Comparison of ENCODE assay signal across 35 cellular contexts in the genomic region with DNA sequence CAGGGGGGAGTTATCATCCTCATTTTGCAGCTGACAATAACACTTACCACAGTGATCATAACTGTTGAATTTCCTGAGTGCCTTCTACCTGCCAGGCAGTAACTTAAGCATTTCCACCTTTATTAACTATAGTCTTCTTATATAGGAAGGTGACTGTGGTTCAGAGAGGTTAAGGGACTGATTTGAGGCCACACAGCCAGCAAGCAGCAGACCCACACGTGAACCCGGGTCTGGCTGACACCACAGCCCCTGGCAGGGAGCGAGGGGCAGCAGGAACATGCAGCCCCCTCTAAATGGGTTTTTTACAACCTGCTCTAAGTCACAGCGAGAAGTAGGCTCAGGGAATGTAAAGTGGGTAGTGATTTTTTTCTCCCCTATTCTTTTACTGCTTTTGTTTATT.
"Had no signal": no experiment of that assay in that cellular context is flagged by ENCODE, and none has a peak within 500 bp of the region (broad histone marks: within the 10 kb centered on the region; RNA-seq: fewer than 3 reads in every experiment).

No MANE protein-coding gene starts in this region.

- H3K9ac ChIP-seq: KMS-11 had no signal

- H3K27me3 ChIP-seq: MG63 had no signal

- H3K36me3 ChIP-seq: MG63 had no signal

- H3K27ac ChIP-seq: KMS-11 had no signal

- DNase-seq: Karpas-422, Kasumi-1, MG63, MM.1S, MV-4-11, NCI-H1048, NCI-H1092, NCI-H1092 treated with DMSO at 0.1 percent for 48 hours, NCI-H1105, NCI-H1105 treated with DMSO at 0.1 percent for 48 hours, NCI-H1417, NCI-H1417 treated with DMSO at 0.1 percent for 48 hours, NCI-H1436, NCI-H1436 treated with DMSO at 0.1 percent for 48 hours, NCI-H146, NCI-H1694, NCI-H1694 treated with DMSO at 0.1 percent for 48 hours, NCI-H187, NCI-H187 treated with DMSO at 0.1 percent for 48 hours, NCI-H1930, NCI-H2029, NCI-H2029 treated with DMSO at 0.1 percent for 48 hours, NCI-H2081, NCI-H2081 treated with DMSO at 0.1 percent for 48 hours, NCI-H2107, NCI-H2171, NCI-H2171 treated with DMSO at 0.1 percent for 48 hours, NCI-H2227 treated with DMSO at 0.1 percent for 48 hours, NCI-H226, NCI-H345, NCI-H446, NCI-H510A, NCI-H510A treated with DMSO at 0.1 percent for 48 hours, NCI-H524 had no signal

- H3K4me3 ChIP-seq: MG63 had no signal

- H3K4me2 ChIP-seq: KMS-11 had no signal
